ENCODE assay signal across 20 cellular contexts in the genomic region with DNA sequence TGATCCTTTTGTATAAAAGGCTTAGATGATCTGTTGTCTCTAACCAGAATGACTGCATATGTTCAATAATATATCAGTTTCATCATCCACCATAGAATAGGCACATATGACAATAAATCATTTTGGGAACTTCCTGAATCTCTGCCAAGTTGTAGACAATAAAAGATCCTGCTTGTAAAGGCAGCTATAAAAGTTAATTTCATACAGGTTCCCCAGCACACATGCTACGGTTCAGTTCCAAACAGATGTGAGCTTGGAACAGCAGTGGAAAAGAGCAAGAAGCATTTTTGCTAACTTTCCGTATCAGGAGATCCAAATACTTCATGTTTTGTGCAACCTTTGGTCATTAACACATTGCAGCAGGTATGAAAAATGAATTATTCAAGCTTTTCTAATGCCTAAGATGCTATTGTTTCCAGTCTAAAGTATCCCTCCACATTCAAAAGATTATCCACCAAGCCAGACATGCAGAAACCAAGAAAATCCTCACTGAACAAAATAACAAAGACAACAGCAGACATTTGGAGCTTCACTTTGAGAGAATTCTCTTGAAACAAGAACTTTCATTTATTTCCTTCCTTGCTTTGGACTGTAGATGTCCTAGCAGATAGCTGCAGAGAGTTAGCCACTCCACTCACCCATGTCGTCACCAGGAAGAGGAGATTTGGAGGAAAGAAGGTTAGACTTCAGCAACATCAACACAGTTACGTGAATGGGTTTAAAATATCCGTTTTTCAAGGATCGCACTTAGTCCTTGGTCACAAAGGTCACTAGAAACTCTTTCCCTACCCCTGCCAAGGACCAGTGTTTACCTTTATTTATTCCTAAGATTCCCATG.
DNase-seq lines count a peak whose midpoint lies in the region; ATAC-seq, FAIRE-seq and TF ChIP-seq lines count a peak whose summit lies in the region.
"Had no signal": no experiment of that assay in that cellular context is flagged by ENCODE, and none has a peak within 500 bp of the region (broad histone marks: within the 10 kb centered on the region; RNA-seq: fewer than 3 reads in every experiment).

No MANE protein-coding gene starts in this region.

- TF ChIP-seq CTCF in D721Med (IDR thresholded peaks at IDR 0.05; ENCODE audit: insufficient read depth, missing control alignments): no peak
- no peak for TF ChIP-seq CTCF in fibroblast of mammary gland (conservative IDR thresholded peaks at IDR 0.05; ENCODE audit: control insufficient read depth, insufficient read depth, low read depth, low read length)
- no peak for TF ChIP-seq CTCF in thyroid gland (IDR thresholded peaks at IDR 0.05)
- TF ChIP-seq CTCF in upper lobe of right lung (IDR thresholded peaks at IDR 0.05): no peak

- H3K4me3 ChIP-seq in fibroblast of mammary gland (ENCODE audit: control insufficient read depth, low read depth, low read length) (no peak overlapping the region), thyroid gland (replicated peaks in 1 of 3) (no peak overlapping the region), upper lobe of right lung (no peak overlapping the region)
- H3K4me3 ChIP-seq: BLaER1, esophagus muscularis mucosa, HAP-1, SJSA1, skin epidermis had no signal

- no peak for DNase-seq in D721Med (ENCODE audit: insufficient read length, low spot score)
- DNase-seq in M059J (ENCODE audit: low read depth): peak; percentile 32
- peak; percentile 33 for DNase-seq in NOMO-1 treated with dmso at 0.1 percent for 144 hours (lab: John Stamatoyannopoulos, UW; ENCODE audit: unreplicated experiment)
- DNase-seq in fibroblast of mammary gland (ENCODE audit: low read depth): peak; percentile 43
- no peak for DNase-seq in nucleus accumbens (lab: John Stamatoyannopoulos, UW)
- DNase-seq in thyroid gland: no peak
- DNase-seq in upper lobe of right lung: no peak
- no peak for DNase-seq in stimulated activated CD4-positive, alpha-beta T cell treated with anti-CD3 and anti-CD28 coated beads, Interleukin-12 subunit alpha, Interleukin-12 subunit beta, amount 100 ng/mL, for 4 hours
- DNase-seq: activated CD8-positive, alpha-beta T cell treated with anti-CD3 and anti-CD28 coated beads for 36 hours; aorta; cortex of kidney; KG1; NCI-H2081 treated with DMSO at 0.1 percent for 48 hours; stimulated activated naive CD8-positive, alpha-beta T cell treated with anti-CD3 and anti-CD28 coated beads, Interleukin-15, amount 100 ng/mL, for 72 hours had no signal

- no peak for TF ChIP-seq POLR2A in thyroid gland (IDR thresholded peaks at IDR 0.05)

- H3K27me3 ChIP-seq in thyroid gland: no peaks in the 10 kb centered on the region
- H3K27me3 ChIP-seq in upper lobe of right lung: no peaks in the 10 kb centered on the region
- H3K27me3 ChIP-seq: BLaER1, esophagus muscularis mucosa, SJSA1 had no signal

- intact Hi-C loops in thyroid gland (cut with DNase I) (no loop called here), upper lobe of right lung (cut with DNase I) (no loop called here)

- no peaks in the 10 kb centered on the region for H3K9me3 ChIP-seq in thyroid gland
- no peaks in the 10 kb centered on the region for H3K9me3 ChIP-seq in upper lobe of right lung
- H3K9me3 ChIP-seq: BLaER1, esophagus muscularis mucosa, HAP-1, SJSA1 had no signal

- FAIRE-seq in D721Med (lab: Jason Lieb, UNC): peak; percentile 35

- H3K4me1 ChIP-seq in thyroid gland (no peaks in the 10 kb centered on the region), upper lobe of right lung (no peaks in the 10 kb centered on the region)
- H3K4me1 ChIP-seq: parathyroid adenoma, SJSA1 had no signal

- no peaks in the 10 kb centered on the region for H3K36me3 ChIP-seq in thyroid gland
- no peaks in the 10 kb centered on the region for H3K36me3 ChIP-seq in upper lobe of right lung
- H3K36me3 ChIP-seq: BLaER1, esophagus muscularis mucosa, HAP-1, SJSA1 had no signal

- no peak for ATAC-seq in upper lobe of right lung
- ATAC-seq: activated CD8-positive, alpha-beta T cell treated with anti-CD3 and anti-CD28 coated beads for 36 hours; stimulated activated naive CD8-positive, alpha-beta T cell treated with anti-CD3 and anti-CD28 coated beads, Interleukin-15, amount 100 ng/mL, for 72 hours had no signal

- WGBS in thyroid gland, 2 donors: 85% methylated on average over 6 of the region's 6 CpGs

- H3K27ac ChIP-seq in thyroid gland: no peak overlapping the region
- H3K27ac ChIP-seq in upper lobe of right lung: no peak overlapping the region
- H3K27ac ChIP-seq: BLaER1, esophagus muscularis mucosa, parathyroid adenoma, SJSA1, skin epidermis had no signal

Comparison
In these comparisons a context has a peak if more than half of its experiments do, and no peak if none do; other contexts are left out.
1. DNase-seq: peak in M059J (single experiment), NOMO-1 treated with dmso at 0.1 percent for 144 hours (single experiment) and fibroblast of mammary gland (single experiment); none in D721Med (single experiment), nucleus accumbens (0 of 56), thyroid gland (0 of 2), upper lobe of right lung (single experiment) and stimulated activated CD4-positive, alpha-beta T cell treated with anti-CD3 and anti-CD28 coated beads, Interleukin-12 subunit alpha, Interleukin-12 subunit beta, amount 100 ng/mL, for 4 hours (single experiment).